In genomic region chr7:142481548-142481947, GRCh38 we compare ENCODE assay signal across 11 cellular contexts.
A peak's percentile ranks its signal among the peaks of the same experiment; 100 is the strongest.
DNase-seq lines count a peak whose midpoint lies in the region; ATAC-seq, FAIRE-seq and TF ChIP-seq lines count a peak whose summit lies in the region.
"Had no signal": no experiment of that assay in that cellular context is flagged by ENCODE, and none has a peak within 500 bp of the region (broad histone marks: within the 10 kb centered on the region; RNA-seq: fewer than 3 reads in every experiment).

No MANE protein-coding gene starts in this region.

- no peaks in the 10 kb centered on the region for H3K79me2 ChIP-seq in astrocyte (ENCODE audit: insufficient read depth, low read length)

- no peak overlapping the region for H3K4me3 ChIP-seq in LNCaP clone FGC (ENCODE audit: low read depth, low read length)
- no peak overlapping the region for H3K4me3 ChIP-seq in astrocyte (ENCODE audit: insufficient read depth, low read depth, low read length)
- H3K4me3 ChIP-seq: mucosa of descending colon, smooth muscle cell had no signal

- H3K9ac ChIP-seq in astrocyte (ENCODE audit: low read length) = no peak overlapping the region

- FAIRE-seq in astrocyte (lab: Jason Lieb, UNC) = no peak

- H3K36me3 Mint-ChIP-seq in activated T-cell treated with anti-CD3 and anti-CD28 coated beads, Interleukin-2, amount 50 U/mL, for 24 hours (ENCODE audit: low read depth) = no peaks in the 10 kb centered on the region
- no peaks in the 10 kb centered on the region for H3K36me3 Mint-ChIP-seq in activated T-cell treated with anti-CD3 and anti-CD28 coated beads, Interleukin-2, amount 50 U/mL, for 72 hours (ENCODE audit: insufficient read depth in 2 of 2)
- H3K36me3 Mint-ChIP-seq in astrocyte (ENCODE audit: low read depth, unreplicated experiment) = no peaks in the 10 kb centered on the region
- no peaks in the 10 kb centered on the region for H3K36me3 Mint-ChIP-seq in naive thymus-derived CD8-positive, alpha-beta T cell

- H3K27me3 ChIP-seq in astrocyte (ENCODE audit: insufficient read depth, low read length) = peaks cover 5% of the 10 kb centered on the region

- H3K4me1 Mint-ChIP-seq in activated T-cell treated with anti-CD3 and anti-CD28 coated beads, Interleukin-2, amount 50 U/mL, for 24 hours (ENCODE audit: low read depth) = peaks cover 62% of the 10 kb centered on the region
- peaks cover 49% of the 10 kb centered on the region for H3K4me1 Mint-ChIP-seq in activated T-cell treated with anti-CD3 and anti-CD28 coated beads, Interleukin-2, amount 50 U/mL, for 72 hours (ENCODE audit: low read depth)
- peaks cover 14% of the 10 kb centered on the region for H3K4me1 Mint-ChIP-seq in astrocyte (ENCODE audit: low read depth, unreplicated experiment)
- peaks cover 42 to 80% (median 71%) of the 10 kb centered on the region in 4 donors for H3K4me1 Mint-ChIP-seq in naive thymus-derived CD8-positive, alpha-beta T cell

- no peak overlapping the region for H2AFZ ChIP-seq in astrocyte (ENCODE audit: low read depth, low read length)

- no peak overlapping the region for H3K4me2 ChIP-seq in astrocyte (ENCODE audit: low read length)
- H3K4me2 ChIP-seq: smooth muscle cell had no signal

- no peaks in the 10 kb centered on the region for H3K36me3 ChIP-seq in astrocyte (ENCODE audit: insufficient read depth, low read length)

- H4K20me1 ChIP-seq in astrocyte (ENCODE audit: insufficient read depth, low read length) = no peaks in the 10 kb centered on the region

- H3K27me3 Mint-ChIP-seq in activated T-cell treated with anti-CD3 and anti-CD28 coated beads, Interleukin-2, amount 50 U/mL, for 24 hours = no peaks in the 10 kb centered on the region
- H3K27me3 Mint-ChIP-seq in activated T-cell treated with anti-CD3 and anti-CD28 coated beads, Interleukin-2, amount 50 U/mL, for 72 hours (ENCODE audit: low read depth) = no peaks in the 10 kb centered on the region
- peaks cover 2% of the 10 kb centered on the region for H3K27me3 Mint-ChIP-seq in astrocyte (ENCODE audit: low read depth, unreplicated experiment)
- H3K27me3 Mint-ChIP-seq in naive thymus-derived CD8-positive, alpha-beta T cell = no peaks in the 10 kb centered on the region

- H3K9me3 Mint-ChIP-seq in activated T-cell treated with anti-CD3 and anti-CD28 coated beads, Interleukin-2, amount 50 U/mL, for 24 hours = no peaks in the 10 kb centered on the region
- H3K9me3 Mint-ChIP-seq in activated T-cell treated with anti-CD3 and anti-CD28 coated beads, Interleukin-2, amount 50 U/mL, for 72 hours = no peaks in the 10 kb centered on the region
- no peaks in the 10 kb centered on the region for H3K9me3 Mint-ChIP-seq in astrocyte (ENCODE audit: unreplicated experiment)
- no peaks in the 10 kb centered on the region for H3K9me3 Mint-ChIP-seq in naive thymus-derived CD8-positive, alpha-beta T cell

- H3K4me1 ChIP-seq in astrocyte (ENCODE audit: insufficient read depth, low read length) = peaks cover 6% of the 10 kb centered on the region

- H3K27ac Mint-ChIP-seq in activated T-cell treated with anti-CD3 and anti-CD28 coated beads, Interleukin-2, amount 50 U/mL, for 24 hours = peak overlapping the region; percentile 38
- H3K27ac Mint-ChIP-seq in activated T-cell treated with anti-CD3 and anti-CD28 coated beads, Interleukin-2, amount 50 U/mL, for 72 hours = no peak overlapping the region
- H3K27ac Mint-ChIP-seq in astrocyte (ENCODE audit: unreplicated experiment) = no peak overlapping the region
- peak overlapping the region; percentile 92 to 99 (median 96) for H3K27ac Mint-ChIP-seq in naive thymus-derived CD8-positive, alpha-beta T cell

- no peak overlapping the region for H3K4me3 Mint-ChIP-seq in activated T-cell treated with anti-CD3 and anti-CD28 coated beads, Interleukin-2, amount 50 U/mL, for 24 hours
- H3K4me3 Mint-ChIP-seq in activated T-cell treated with anti-CD3 and anti-CD28 coated beads, Interleukin-2, amount 50 U/mL, for 72 hours = no peak overlapping the region
- H3K4me3 Mint-ChIP-seq in astrocyte (ENCODE audit: unreplicated experiment) = no peak overlapping the region
- H3K4me3 Mint-ChIP-seq in naive thymus-derived CD8-positive, alpha-beta T cell = peak overlapping the region in 5 of 10 donors; percentile 9 to 82 (median 49)

- no peak for DNase-seq in activated T-cell treated with anti-CD3 and anti-CD28 coated beads, Interleukin-2, amount 50 U/mL, for 24 hours
- no peak for DNase-seq in activated T-cell treated with anti-CD3 and anti-CD28 coated beads, Interleukin-2, amount 50 U/mL, for 72 hours
- DNase-seq in LNCaP clone FGC (ENCODE audit: low read depth) (no peak), astrocyte (ENCODE audit: low read depth) (no peak), GM19240 (ENCODE audit: insufficient read length, low spot score) (no peak), NCI-H2196 treated with DMSO at 0.1 percent for 48 hours (lab: John Stamatoyannopoulos, UW; ENCODE audit: unreplicated experiment) (no peak)
- DNase-seq in naive thymus-derived CD8-positive, alpha-beta T cell = no peak
- DNase-seq: mucosa of descending colon, NCI-H1105 treated with DMSO at 0.1 percent for 48 hours had no signal

- ATAC-seq in activated T-cell treated with anti-CD3 and anti-CD28 coated beads, Interleukin-2, amount 50 U/mL, for 72 hours (replicated peaks in 1 of 2) = no peak
- no peak for ATAC-seq in naive thymus-derived CD8-positive, alpha-beta T cell
- no peak for ATAC-seq in HG02610 (IDR thresholded peaks at IDR 0.05; ENCODE audit: unreplicated experiment)
- ATAC-seq: mucosa of descending colon had no signal

- POLR2A ChIA-PET in naive thymus-derived CD8-positive, alpha-beta T cell (lab: Charles Lee) = interaction anchor here (1.3 to 9.5 kb wide), 5 partner anchors 10 to 21 kb away, joined by 3 to 48 read pairs (median 8); no protein-coding TSS in a partner anchor

- H3K27ac ChIP-seq in astrocyte (ENCODE audit: low read depth, low read length) = no peak overlapping the region

- peak; percentile 18; the same call in 1 of the 2 replicates for TF ChIP-seq CTCF in LNCaP clone FGC (IDR thresholded peaks at IDR 0.05; ENCODE audit: control insufficient read depth, extremely low read depth, insufficient read depth)
- TF ChIP-seq CTCF in astrocyte (IDR thresholded peaks at IDR 0.05; ENCODE audit: insufficient read depth, low read depth, low read length) = peak; percentile 7

- no peaks in the 10 kb centered on the region for H3K9me3 ChIP-seq in astrocyte (ENCODE audit: insufficient read depth, low read depth, low read length)
- H3K9me3 ChIP-seq: mucosa of descending colon had no signal

Comparison
In these comparisons a context has a peak if more than half of its experiments do, and no peak if none do; other contexts are left out.
1. H3K27ac Mint-ChIP-seq: peak in activated T-cell treated with anti-CD3 and anti-CD28 coated beads, Interleukin-2, amount 50 U/mL, for 24 hours (single experiment) and naive thymus-derived CD8-positive, alpha-beta T cell (10 of 10); none in activated T-cell treated with anti-CD3 and anti-CD28 coated beads, Interleukin-2, amount 50 U/mL, for 72 hours (single experiment) and astrocyte (single experiment).